8 cellular contexts compared by ENCODE assay signal in genomic region chr5:96816430-96816939, GRCh38.
DNase-seq lines count a peak whose midpoint lies in the region; ATAC-seq and TF ChIP-seq lines count a peak whose summit lies in the region.

No MANE protein-coding gene starts in this region.

- intact Hi-C loops in posterior cingulate gyrus (cut with DNase I) = no loop called here

- no peaks in the 10 kb centered on the region for H3K79me2 ChIP-seq in OCI-LY3 (ENCODE audit: low read length)

- peaks cover 88% of the 10 kb centered on the region for H3K4me1 Mint-ChIP-seq in activated naive CD4-positive, alpha-beta T cell treated with anti-CD3 and anti-CD28 coated beads, Interleukin-2, amount 50 U/mL, for 24 hours

- no peak overlapping the region for H3K27ac ChIP-seq in OCI-LY3 (ENCODE audit: low read length)

- H3K9ac ChIP-seq in OCI-LY3 (ENCODE audit: low read length) = peak overlapping the region; percentile 32

- TF ChIP-seq POLR2A in erythroblast (IDR thresholded peaks at IDR 0.05; ENCODE audit: low read length) = no peak

- H3K4me2 ChIP-seq in OCI-LY3 (ENCODE audit: low read length) = peak overlapping the region; percentile 74

- no peaks in the 10 kb centered on the region for H4K20me1 ChIP-seq in OCI-LY3 (ENCODE audit: insufficient read depth, low read length)

- H3K27me3 ChIP-seq in OCI-LY3 (ENCODE audit: low read depth, low read length) = no peaks in the 10 kb centered on the region

- peak overlapping the region; percentile 42 for H2AFZ ChIP-seq in OCI-LY3 (ENCODE audit: low read depth, low read length)

- H3K36me3 Mint-ChIP-seq in activated naive CD4-positive, alpha-beta T cell treated with anti-CD3 and anti-CD28 coated beads, Interleukin-2, amount 50 U/mL, for 24 hours = no peaks in the 10 kb centered on the region

- H3K4me3 ChIP-seq in OCI-LY3 (ENCODE audit: low read length) (peak overlapping the region; percentile 61), foreskin fibroblast (ENCODE audit: low read depth in 1 of 2, low read length in 2 of 2) (no peak overlapping the region)

- peaks cover 12% of the 10 kb centered on the region; the same call in 1 of the 2 replicates for H3K4me1 ChIP-seq in OCI-LY3 (ENCODE audit: low read length)

- TF ChIP-seq CTCF in OCI-LY3 (IDR thresholded peaks at IDR 0.05; ENCODE audit: low read depth, low read length) (no peak), foreskin fibroblast (IDR thresholded peaks at IDR 0.05; ENCODE audit: low read depth, low read length) (no peak)

- peak; percentile 26 for DNase-seq in stimulated activated CD8-positive, alpha-beta memory T cell treated with anti-CD3 and anti-CD28 coated beads, Interleukin-7, amount 100 ng/mL, for 4 hours (ENCODE audit: low read depth in 2 of 2)
- DNase-seq in posterior cingulate gyrus = no peak
- no peak for DNase-seq in erythroblast (lab: John Stamatoyannopoulos, UW)
- DNase-seq in foreskin fibroblast = no peak

- H3K27ac Mint-ChIP-seq in activated naive CD4-positive, alpha-beta T cell treated with anti-CD3 and anti-CD28 coated beads, Interleukin-2, amount 50 U/mL, for 24 hours = peak overlapping the region; percentile 94

- ATAC-seq in GM18517 (IDR thresholded peaks at IDR 0.05; ENCODE audit: unreplicated experiment) (peak; percentile 83), HG02759 (IDR thresholded peaks at IDR 0.05; ENCODE audit: unreplicated experiment) (peak; percentile 88)

- H3K36me3 ChIP-seq in OCI-LY3 (replicated peaks; ENCODE audit: low read depth, low read length) = no peaks in the 10 kb centered on the region

- H3K27me3 Mint-ChIP-seq in activated naive CD4-positive, alpha-beta T cell treated with anti-CD3 and anti-CD28 coated beads, Interleukin-2, amount 50 U/mL, for 24 hours = no peaks in the 10 kb centered on the region

- no peaks in the 10 kb centered on the region for H3K9me3 ChIP-seq in OCI-LY3 (ENCODE audit: insufficient read depth, low read length)

- H3K9me3 Mint-ChIP-seq in activated naive CD4-positive, alpha-beta T cell treated with anti-CD3 and anti-CD28 coated beads, Interleukin-2, amount 50 U/mL, for 24 hours = no peaks in the 10 kb centered on the region

- H3K4me3 Mint-ChIP-seq in activated naive CD4-positive, alpha-beta T cell treated with anti-CD3 and anti-CD28 coated beads, Interleukin-2, amount 50 U/mL, for 24 hours = peak overlapping the region; percentile 92

Comparison
In these comparisons a context has a peak if more than half of its experiments do, and no peak if none do; other contexts are left out.
1. DNase-seq: peak in stimulated activated CD8-positive, alpha-beta memory T cell treated with anti-CD3 and anti-CD28 coated beads, Interleukin-7, amount 100 ng/mL, for 4 hours (2 of 2); none in posterior cingulate gyrus (0 of 10), erythroblast (0 of 2) and foreskin fibroblast (0 of 2).